Comparison of ENCODE assay signal across 16 cellular contexts in genomic region chr16:12459993-12460392, GRCh38.
A peak's percentile ranks its signal among the peaks of the same experiment; 100 is the strongest.
DNase-seq lines count a peak whose midpoint lies in the region; ATAC-seq and TF ChIP-seq lines count a peak whose summit lies in the region.
"Had no signal": no experiment of that assay in that cellular context is flagged by ENCODE, and none has a peak within 500 bp of the region (broad histone marks: within the 10 kb centered on the region; RNA-seq: fewer than 3 reads in every experiment).

No MANE protein-coding gene starts in this region.

- TF ChIP-seq CTCF in OCI-LY3 (IDR thresholded peaks at IDR 0.05; ENCODE audit: low read depth, low read length): no peak

- peak overlapping the region; percentile 91 for H3K4me2 ChIP-seq in OCI-LY3 (ENCODE audit: low read length)

- no peaks in the 10 kb centered on the region for H3K27me3 Mint-ChIP-seq in activated CD4-positive, alpha-beta T cell treated with anti-CD3 and anti-CD28 coated beads, Interleukin-2, amount 10 ng/mL, durations not matched to agents 7 days and 5 days
- no peaks in the 10 kb centered on the region for H3K27me3 Mint-ChIP-seq in CD4-positive, CD25-positive, alpha-beta regulatory T cell
- no peaks in the 10 kb centered on the region for H3K27me3 Mint-ChIP-seq in naive B cell
- H3K27me3 Mint-ChIP-seq: stimulated activated naive CD8-positive, alpha-beta T cell treated with anti-CD3 and anti-CD28 coated beads, Interleukin-15, amount 100 ng/mL, for 72 hours had no signal

- H2AFZ ChIP-seq in OCI-LY3 (ENCODE audit: low read depth, low read length): no peak overlapping the region

- POLR2A ChIA-PET in activated CD4-positive, alpha-beta T cell treated with anti-CD3 and anti-CD28 coated beads, Interleukin-2, amount 10 ng/mL, durations not matched to agents 7 days and 5 days (lab: Charles Lee): no interaction called here

- H3K9me3 Mint-ChIP-seq in activated CD4-positive, alpha-beta T cell treated with anti-CD3 and anti-CD28 coated beads, Interleukin-2, amount 10 ng/mL, durations not matched to agents 7 days and 5 days: peaks cover 2% of the 10 kb centered on the region
- no peaks in the 10 kb centered on the region for H3K9me3 Mint-ChIP-seq in CD4-positive, CD25-positive, alpha-beta regulatory T cell
- H3K9me3 Mint-ChIP-seq in naive B cell: peaks cover 0 to 4% (median 0%) of the 10 kb centered on the region in 7 donors
- H3K9me3 Mint-ChIP-seq: stimulated activated naive CD8-positive, alpha-beta T cell treated with anti-CD3 and anti-CD28 coated beads, Interleukin-15, amount 100 ng/mL, for 72 hours had no signal

- H3K27ac ChIP-seq in CD4-positive, CD25-positive, alpha-beta regulatory T cell (ENCODE audit: insufficient read depth, low read length, poor library complexity, severe bottlenecking): peak overlapping the region; percentile 34
- peak overlapping the region; percentile 71 for H3K27ac ChIP-seq in OCI-LY3 (ENCODE audit: low read length)
- H3K27ac ChIP-seq: gastroesophageal sphincter, WERI-Rb-1 had no signal

- H3K9me3 ChIP-seq in CD4-positive, CD25-positive, alpha-beta regulatory T cell (ENCODE audit: control insufficient read depth in 2 of 2, low read length in 2 of 2): no peaks in the 10 kb centered on the region
- no peaks in the 10 kb centered on the region for H3K9me3 ChIP-seq in OCI-LY3 (ENCODE audit: insufficient read depth, low read length)
- H3K9me3 ChIP-seq: adrenal gland, gastroesophageal sphincter, upper lobe of left lung had no signal

- no peaks in the 10 kb centered on the region for H3K79me2 ChIP-seq in OCI-LY3 (ENCODE audit: low read length)

- H3K27ac Mint-ChIP-seq in activated CD4-positive, alpha-beta T cell treated with anti-CD3 and anti-CD28 coated beads, Interleukin-2, amount 10 ng/mL, durations not matched to agents 7 days and 5 days: no peak overlapping the region
- peak overlapping the region; percentile 60 to 89 (median 86) for H3K27ac Mint-ChIP-seq in CD4-positive, CD25-positive, alpha-beta regulatory T cell
- peak overlapping the region in 4 of 6 donors; percentile 60 to 93 (median 86) for H3K27ac Mint-ChIP-seq in naive B cell

- no peaks in the 10 kb centered on the region; the same call in none of the 2 replicates for H4K20me1 ChIP-seq in OCI-LY3 (ENCODE audit: insufficient read depth, low read length)

- DNase-seq in activated CD4-positive, alpha-beta T cell treated with anti-CD3 and anti-CD28 coated beads, Interleukin-2, amount 50 U/mL, for 48 hours: peak; percentile 13 to 22
- no peak for DNase-seq in activated CD4-positive, alpha-beta T cell treated with anti-CD3 and anti-CD28 coated beads, Interleukin-2, amount 10 ng/mL, durations not matched to agents 7 days and 5 days
- peak in 1 of 3 donors; percentile 26 for DNase-seq in CD4-positive, CD25-positive, alpha-beta regulatory T cell
- DNase-seq in naive B cell: no peak
- no peak for DNase-seq in midbrain (lab: John Stamatoyannopoulos, UW)
- DNase-seq: H7; NCI-H1930; stimulated activated naive CD8-positive, alpha-beta T cell treated with anti-CD3 and anti-CD28 coated beads, Interleukin-15, amount 100 ng/mL, for 72 hours; WERI-Rb-1 had no signal

- no peak overlapping the region for H3K4me3 Mint-ChIP-seq in activated CD4-positive, alpha-beta T cell treated with anti-CD3 and anti-CD28 coated beads, Interleukin-2, amount 10 ng/mL, durations not matched to agents 7 days and 5 days
- peak overlapping the region; percentile 52 to 82 (median 78) for H3K4me3 Mint-ChIP-seq in CD4-positive, CD25-positive, alpha-beta regulatory T cell
- peak overlapping the region in 1 of 8 donors; percentile 10 for H3K4me3 Mint-ChIP-seq in naive B cell

- peak overlapping the region; percentile 26 for H3K4me3 ChIP-seq in CD4-positive, CD25-positive, alpha-beta regulatory T cell (ENCODE audit: low read depth, low read length)
- peak overlapping the region; percentile 63 for H3K4me3 ChIP-seq in OCI-LY3 (ENCODE audit: low read length)
- H3K4me3 ChIP-seq: adrenal gland, gastroesophageal sphincter, K562, upper lobe of left lung had no signal

- no peaks in the 10 kb centered on the region for H3K36me3 Mint-ChIP-seq in activated CD4-positive, alpha-beta T cell treated with anti-CD3 and anti-CD28 coated beads, Interleukin-2, amount 10 ng/mL, durations not matched to agents 7 days and 5 days (ENCODE audit: low read depth)
- peaks cover 11% of the 10 kb centered on the region for H3K36me3 Mint-ChIP-seq in CD4-positive, CD25-positive, alpha-beta regulatory T cell
- peaks cover 0 to 6% of the 10 kb centered on the region in 2 donors for H3K36me3 Mint-ChIP-seq in naive B cell

- H3K4me1 Mint-ChIP-seq in activated CD4-positive, alpha-beta T cell treated with anti-CD3 and anti-CD28 coated beads, Interleukin-2, amount 10 ng/mL, durations not matched to agents 7 days and 5 days: peaks cover 32% of the 10 kb centered on the region
- peaks cover 11 to 43% (median 20%) of the 10 kb centered on the region in 4 donors for H3K4me1 Mint-ChIP-seq in CD4-positive, CD25-positive, alpha-beta regulatory T cell
- peaks cover 53 to 59% (median 59%) of the 10 kb centered on the region in 3 donors for H3K4me1 Mint-ChIP-seq in naive B cell

- ATAC-seq in CD4-positive, CD25-positive, alpha-beta regulatory T cell (ENCODE audit: low read depth in 2 of 2): no peak
- ATAC-seq in naive B cell (ENCODE audit: low read depth in 2 of 2) (no peak), GM18873 (IDR thresholded peaks at IDR 0.05; ENCODE audit: low FRiP score, unreplicated experiment) (no peak), GM19351 (IDR thresholded peaks at IDR 0.05; ENCODE audit: unreplicated experiment) (no peak)
- ATAC-seq: K562 had no signal

- no peaks in the 10 kb centered on the region for H3K27me3 ChIP-seq in CD4-positive, CD25-positive, alpha-beta regulatory T cell (ENCODE audit: control insufficient read depth, insufficient read depth, low read length)
- H3K27me3 ChIP-seq in OCI-LY3 (ENCODE audit: low read depth, low read length): no peaks in the 10 kb centered on the region
- H3K27me3 ChIP-seq: adrenal gland, gastroesophageal sphincter, upper lobe of left lung had no signal

- CTCF ChIA-PET in activated CD4-positive, alpha-beta T cell treated with anti-CD3 and anti-CD28 coated beads, Interleukin-2, amount 10 ng/mL, durations not matched to agents 7 days and 5 days (lab: Charles Lee): interaction anchor here (0.8 to 1.0 kb wide), 3 partner anchors 31 to 359 kb away, joined by 3 to 4 read pairs (median 3); no protein-coding TSS in a partner anchor

- peaks cover 10% of the 10 kb centered on the region for H3K4me1 ChIP-seq in CD4-positive, CD25-positive, alpha-beta regulatory T cell (ENCODE audit: control insufficient read depth, insufficient read depth, low read length, poor library complexity, severe bottlenecking)
- peaks cover 31% of the 10 kb centered on the region for H3K4me1 ChIP-seq in OCI-LY3 (ENCODE audit: low read length)
- H3K4me1 ChIP-seq: adrenal gland had no signal

- H3K36me3 ChIP-seq in CD4-positive, CD25-positive, alpha-beta regulatory T cell (ENCODE audit: control insufficient read depth, insufficient read depth, low read length): no peaks in the 10 kb centered on the region
- H3K36me3 ChIP-seq in OCI-LY3 (replicated peaks; ENCODE audit: low read depth, low read length): no peaks in the 10 kb centered on the region
- H3K36me3 ChIP-seq: adrenal gland, gastroesophageal sphincter, upper lobe of left lung, WERI-Rb-1 had no signal

- H3K9ac ChIP-seq in OCI-LY3 (ENCODE audit: low read length): peak overlapping the region; percentile 51; the same call in 1 of the 2 replicates

Comparison
In these comparisons a context has a peak if more than half of its experiments do, and no peak if none do; other contexts are left out.
1. DNase-seq: peak in activated CD4-positive, alpha-beta T cell treated with anti-CD3 and anti-CD28 coated beads, Interleukin-2, amount 50 U/mL, for 48 hours (2 of 2); none in activated CD4-positive, alpha-beta T cell treated with anti-CD3 and anti-CD28 coated beads, Interleukin-2, amount 10 ng/mL, durations not matched to agents 7 days and 5 days (single experiment), naive B cell (single experiment) and midbrain (single experiment).